11 cellular contexts compared by ENCODE assay signal in the genomic region with DNA sequence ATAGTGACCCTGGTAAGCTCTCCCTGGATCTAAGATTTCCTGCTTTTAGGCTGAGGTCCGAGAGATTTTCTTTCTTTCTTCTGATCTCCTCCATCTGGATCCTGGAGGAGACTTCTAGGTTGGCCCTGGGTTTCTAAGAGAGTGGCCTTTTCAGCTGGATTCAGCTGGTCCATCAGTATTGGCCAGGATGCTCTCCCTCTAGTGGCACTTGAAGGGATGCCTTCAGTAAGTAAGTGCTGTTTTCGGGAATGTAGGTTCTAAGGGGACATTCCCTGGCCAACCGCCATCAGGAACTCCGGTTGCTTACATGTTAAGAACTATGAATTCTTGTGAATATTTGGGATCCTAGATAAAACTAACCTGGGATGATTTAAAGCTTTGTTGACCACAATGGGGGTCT. TPM values are rescaled to one million over a fixed set of nuclear protein-coding genes. Genes with fewer than 3 reads are reported as not detected.
DNase-seq lines count a peak whose midpoint lies in the region; ATAC-seq, FAIRE-seq and TF ChIP-seq lines count a peak whose summit lies in the region.
"Had no signal": no experiment of that assay in that cellular context is flagged by ENCODE, and none has a peak within 500 bp of the region (broad histone marks: within the 10 kb centered on the region; RNA-seq: fewer than 3 reads in every experiment).

No MANE protein-coding gene starts in this region.

- ATAC-seq in HCT116 (peak; percentile 80), HG03378 (IDR thresholded peaks at IDR 0.05; ENCODE audit: unreplicated experiment) (no peak)

- H2AK5ac ChIP-seq in neuronal stem cell (ENCODE audit: low read depth, low read length), result no peak overlapping the region

- no peak overlapping the region for H4K8ac ChIP-seq in neuronal stem cell (ENCODE audit: low read depth, low read length)

- no peaks in the 10 kb centered on the region for H3K9me1 ChIP-seq in keratinocyte (ENCODE audit: control insufficient read depth, extremely low read depth, insufficient read depth, low read length)

- H3K27me3 ChIP-seq in BE2C (no peaks in the 10 kb centered on the region), HCT116 (ENCODE audit: insufficient read depth, low read length) (0 out of 2 replicates have a peak, but pooled peaks cover 2% of the 10 kb centered on the region), SK-N-SH (ENCODE audit: insufficient read depth) (peaks cover 15% of the 10 kb centered on the region; the same call in 1 of the 2 replicates), keratinocyte (ENCODE audit: control insufficient read depth, extremely low read depth, insufficient read depth, low read length) (no peaks in the 10 kb centered on the region), neuronal stem cell (ENCODE audit: control insufficient read depth in 3 of 3, insufficient read depth in 3 of 3, low read depth in 1 of 3, low read length in 3 of 3) (no peaks in the 10 kb centered on the region)

- FAIRE-seq in keratinocyte (lab: Jason Lieb, UNC), result no peak
- FAIRE-seq: endometrium had no signal

- no peak overlapping the region for H2BK120ac ChIP-seq in neuronal stem cell (ENCODE audit: low read depth, low read length)

- H3K9ac ChIP-seq in HCT116 (ENCODE audit: low read length), result no peak overlapping the region
- H3K9ac ChIP-seq in SK-N-SH, result no peak overlapping the region
- no peak overlapping the region for H3K9ac ChIP-seq in keratinocyte (ENCODE audit: control insufficient read depth, extremely low read depth, insufficient read depth, low read length)
- no peak overlapping the region for H3K9ac ChIP-seq in neuronal stem cell (ENCODE audit: low read depth, low read length, poor library complexity)

- WGBS in SK-N-SH (ENCODE audit: low lambda C conversion rate), result 25% methylated on average over 4 of the region's 4 CpGs
- WGBS in neuronal stem cell (ENCODE audit: extremely low coverage in 2 of 2, insufficient read length in 2 of 2, insufficient replicate concordance in 1 of 2), 2 donors, result no CpG with 5 or more reads among the region's 4 CpGs

- H3K4me2 ChIP-seq in HCT116 (ENCODE audit: low read length) (no peak overlapping the region), SK-N-SH (no peak overlapping the region), keratinocyte (ENCODE audit: control insufficient read depth, extremely low read depth, insufficient read depth, low read depth, low read length) (no peak overlapping the region), neuronal stem cell (ENCODE audit: insufficient read depth, low read length, poor library complexity, severe bottlenecking) (no peak overlapping the region)

- CTCF ChIA-PET in HCT116 (lab: Charles Lee) (no interaction called here), SK-N-SH (lab: Yijun Ruan, JAX) (interaction anchor here (0.7 to 2.4 kb wide), 10 partner anchors 8 to 113 kb away, joined by 3 to 7 read pairs (median 4); partner anchors contain the start of gene ALG13)

- no peaks in the 10 kb centered on the region for H4K20me1 ChIP-seq in HCT116 (ENCODE audit: insufficient read depth)
- H4K20me1 ChIP-seq in SK-N-SH (ENCODE audit: insufficient read depth), result no peaks in the 10 kb centered on the region
- no peaks in the 10 kb centered on the region for H4K20me1 ChIP-seq in keratinocyte (ENCODE audit: control insufficient read depth, extremely low read depth, insufficient read depth, low read length)

- RAD21 ChIA-PET in HCT116 (lab: Charles Lee; ENCODE audit: low non-redundant PET in 1 of 2, low total read pairs in 2 of 2, uncharacterized antibody in 2 of 2, unreplicated experiment in 2 of 2), result no interaction called here

- no peak for TF ChIP-seq POLR2A in HCT116 (IDR thresholded peaks at IDR 0.05; ENCODE audit: borderline replicate concordance, extremely low read depth, insufficient read depth, insufficient read length)

- H3K14ac ChIP-seq in neuronal stem cell (ENCODE audit: low read length), result no peak overlapping the region

- no peak for TF ChIP-seq EP300 in SK-N-SH (IDR thresholded peaks at IDR 0.05; ENCODE audit: borderline replicate concordance in 1 of 2, low read depth in 1 of 2, low read length in 1 of 2)

- H3K4me1 ChIP-seq in BE2C (no peaks in the 10 kb centered on the region), HCT116 (ENCODE audit: control insufficient read depth in 1 of 2, insufficient read depth in 2 of 2, low read length in 2 of 2) (no peaks in the 10 kb centered on the region), SK-N-SH (ENCODE audit: control insufficient read depth in 1 of 2, insufficient read depth in 2 of 2, low read depth in 1 of 2, low read length in 1 of 2) (no peaks in the 10 kb centered on the region), keratinocyte (ENCODE audit: control insufficient read depth, extremely low read depth, insufficient read depth, low read length) (no peaks in the 10 kb centered on the region), neuronal stem cell (ENCODE audit: control insufficient read depth in 2 of 2, insufficient read depth in 1 of 2, low read depth in 1 of 2, low read length in 2 of 2) (peaks cover 0 to 6% of the 10 kb centered on the region in 2 donors)

- H2BK5ac ChIP-seq in neuronal stem cell (ENCODE audit: low read length), result no peak overlapping the region

- H3K18ac ChIP-seq in neuronal stem cell (ENCODE audit: low read length), result no peak overlapping the region

- H3K36me3 ChIP-seq in BE2C, result no peaks in the 10 kb centered on the region
- H3K36me3 ChIP-seq in HCT116 (ENCODE audit: control insufficient read depth in 1 of 2, insufficient read depth in 2 of 2, low read length in 2 of 2), result no peaks in the 10 kb centered on the region
- no peaks in the 10 kb centered on the region for H3K36me3 ChIP-seq in SK-N-SH (replicated peaks in 1 of 2; ENCODE audit: control insufficient read depth in 1 of 2, insufficient read depth in 2 of 2, low read length in 1 of 2)
- no peaks in the 10 kb centered on the region for H3K36me3 ChIP-seq in keratinocyte (ENCODE audit: control insufficient read depth in 2 of 2, extremely low read depth in 1 of 2, insufficient read depth in 2 of 2, low read length in 2 of 2)
- no peaks in the 10 kb centered on the region for H3K36me3 ChIP-seq in neuronal stem cell (replicated peaks in 1 of 2; ENCODE audit: control insufficient read depth in 2 of 2, insufficient read depth in 2 of 2, low read length in 2 of 2)

- DNase-seq in BE2C (peak; percentile 36), HCT116 (ENCODE audit: low read depth, low spot score) (peak; percentile 6), SK-N-SH (peak; percentile 17), keratinocyte (ENCODE audit: low read depth, low spot score) (no peak), NCI-H226 (no peak), neuronal stem cell (ENCODE audit: low spot score) (no peak), GM19240 (ENCODE audit: insufficient read length, low spot score) (no peak)
- DNase-seq: naive B cell, NCI-H345 had no signal

- dilution Hi-C loops in keratinocyte (cut with MboI; ENCODE audit: extremely low pct_ligation_motif_present, low sequenced_read_pairs), result no loop called here

- no peaks in the 10 kb centered on the region for H3K79me1 ChIP-seq in neuronal stem cell (ENCODE audit: low read depth, low read length)

- H3F3A ChIP-seq in SK-N-SH (replicated peaks; ENCODE audit: insufficient read depth), result no peaks in the 10 kb centered on the region

- no peak overlapping the region for H2BK15ac ChIP-seq in neuronal stem cell (ENCODE audit: low read length)

- H3K23ac ChIP-seq in neuronal stem cell (ENCODE audit: low read depth, low read length, poor library complexity), result no peak overlapping the region

- BruUV-seq in HCT116 (replicated peaks; lab: Mats Ljungman, UMichigan), result no TSS peak

- H3K9me2 ChIP-seq in HCT116 (ENCODE audit: insufficient read depth) (no peaks in the 10 kb centered on the region), SK-N-SH (no peaks in the 10 kb centered on the region)

- peak; percentile 82 for TF ChIP-seq CTCF in BE2C (IDR thresholded peaks at IDR 0.05; ENCODE audit: low read depth, low read length)
- TF ChIP-seq CTCF in HCT116 (IDR thresholded peaks at IDR 0.05 in 2 of 3, conservative IDR thresholded peaks at IDR 0.05 in 1 of 3; ENCODE audit: borderline replicate concordance in 1 of 3, insufficient read depth in 1 of 3, low read depth in 2 of 3, low read length in 2 of 3), result peak in 2 of 3 experiments; percentile 53 to 60; a peak in 4 of 6 replicates
- peak; percentile 59 for TF ChIP-seq CTCF in SK-N-SH (IDR thresholded peaks at IDR 0.05)
- TF ChIP-seq CTCF in keratinocyte (optimal IDR thresholded peaks at IDR 0.05 in 1 of 3, IDR thresholded peaks at IDR 0.05 in 1 of 3, conservative IDR thresholded peaks at IDR 0.05 in 1 of 3; ENCODE audit: extremely low read depth in 1 of 3, insufficient read depth in 2 of 3, low read length in 3 of 3), result peak; percentile 36 to 64 (median 53)

- H3K27ac ChIP-seq in HCT116 (ENCODE audit: low read depth, low read length) (no peak overlapping the region), SK-N-SH (ENCODE audit: low read depth in 2 of 2, low read length in 1 of 2) (no peak overlapping the region), keratinocyte (ENCODE audit: control insufficient read depth, insufficient read depth, low read length) (no peak overlapping the region), neuronal stem cell (replicated peaks; ENCODE audit: low read length) (no peak overlapping the region)

- intact Hi-C loops in HCT116 (cut with micrococcal nuclease), result no loop called here

- H3K9me3 ChIP-seq in BE2C (no peaks in the 10 kb centered on the region), HCT116 (ENCODE audit: control insufficient read depth in 1 of 2, insufficient read depth in 1 of 2, low read depth in 1 of 2, low read length in 2 of 2) (no peaks in the 10 kb centered on the region), SK-N-SH (no peaks in the 10 kb centered on the region), keratinocyte (ENCODE audit: control insufficient read depth, low read depth, low read length) (no peaks in the 10 kb centered on the region), neuronal stem cell (replicated peaks in 1 of 2; ENCODE audit: control insufficient read depth in 2 of 2, insufficient read depth in 1 of 2, low read depth in 1 of 2, low read length in 2 of 2) (no peaks in the 10 kb centered on the region)

- H3K4ac ChIP-seq in neuronal stem cell (ENCODE audit: low read length), result no peak overlapping the region

- POLR2A ChIA-PET in HCT116 (lab: Charles Lee), result no interaction called here
- POLR2A ChIA-PET in SK-N-SH (lab: Yijun Ruan, JAX), result no interaction called here

- no peak overlapping the region for H2AFZ ChIP-seq in HCT116 (ENCODE audit: low read depth, low read length, poor library complexity, severe bottlenecking)
- no peak overlapping the region for H2AFZ ChIP-seq in SK-N-SH (ENCODE audit: low read depth)
- no peak overlapping the region for H2AFZ ChIP-seq in keratinocyte (ENCODE audit: control insufficient read depth, low read length)
- no peak overlapping the region for H2AFZ ChIP-seq in neuronal stem cell (ENCODE audit: low read length)

- no peak overlapping the region for H4K91ac ChIP-seq in neuronal stem cell (ENCODE audit: low read depth, low read length, poor library complexity)

- no peak overlapping the region for H3K4me3 ChIP-seq in BE2C (ENCODE audit: low read depth, low read length)
- no peak overlapping the region for H3K4me3 ChIP-seq in HCT116 (replicated peaks in 1 of 2; ENCODE audit: low read depth in 1 of 2, low read length in 2 of 2)
- H3K4me3 ChIP-seq in SK-N-SH (ENCODE audit: low read depth in 2 of 2, low read length in 1 of 2), result no peak overlapping the region
- H3K4me3 ChIP-seq in keratinocyte (ENCODE audit: control insufficient read depth in 2 of 3, extremely low read depth in 1 of 3, insufficient read depth in 2 of 3, low read depth in 1 of 3, low read length in 3 of 3), result no peak overlapping the region
- no peak overlapping the region for H3K4me3 ChIP-seq in neuronal stem cell (ENCODE audit: low read length in 2 of 2)

- TF ChIP-seq RAD21 in HCT116 (IDR thresholded peaks at IDR 0.05; ENCODE audit: low read depth) (0 out of 2 replicates have a peak, but pooled peaks have one; percentile 16), SK-N-SH (IDR thresholded peaks at IDR 0.05; ENCODE audit: low read length) (peak; percentile 33; the same call in 1 of the 2 replicates)

- no peak overlapping the region for H2BK12ac ChIP-seq in neuronal stem cell (ENCODE audit: low read length)

- H3K79me2 ChIP-seq in HCT116 (ENCODE audit: insufficient read depth, low read length) (no peaks in the 10 kb centered on the region), SK-N-SH (ENCODE audit: insufficient read depth) (no peaks in the 10 kb centered on the region), keratinocyte (ENCODE audit: control insufficient read depth, insufficient read depth, low read length) (no peaks in the 10 kb centered on the region)

RNA-seq across cellular contexts. Expression of gene SERTM2, which starts 56.9 kb away (rescaled TPM):
- 7.6 TPM for polyA plus RNA-seq in BE2C (2012; ENCODE audit: insufficient read depth, insufficient read length, low read depth)
- total RNA-seq in HCT116 (2021; ENCODE audit: unreplicated experiment), result not detected
- polyA plus RNA-seq in HCT116 (2012), result not detected in 2 replicates
- polyA plus RNA-seq in SK-N-SH (2012; rRNA removed), result 0.12 and 0.60 TPM in 2 replicates
- polyA plus RNA-seq in SK-N-SH (2012; cell fraction: cytosol; rRNA removed), result 0.63 and 1.1 TPM in 2 replicates
- polyA plus RNA-seq in SK-N-SH (2012; cell fraction: nucleus; rRNA removed), result 0.16 and 0.18 TPM in 2 replicates
- not detected in 3 replicates for polyA plus RNA-seq in keratinocyte
- polyA plus RNA-seq in keratinocyte (2011; ENCODE audit: low read depth), result not detected
- not detected in 2 replicates for polyA plus RNA-seq in keratinocyte (2011; cell fraction: cytosol; rRNA removed)
- polyA plus RNA-seq in keratinocyte (2011; cell fraction: nucleus; rRNA removed), result not detected in 2 replicates
- not detected in 2 replicates for polyA plus RNA-seq in keratinocyte (2012; ENCODE audit: low replicate concordance)
- polyA minus RNA-seq in keratinocyte, result not detected in 3 replicates
- not detected for polyA minus RNA-seq in keratinocyte (2011; cell fraction: cytosol; rRNA and poly(A)+ RNA removed)
- not detected in 2 replicates for polyA minus RNA-seq in keratinocyte (2011; cell fraction: nucleus; rRNA and poly(A)+ RNA removed)
- polyA plus RNA-seq in neuronal stem cell (2013, experiment 1 of 2), result 0.08 TPM
- 0.07 TPM for polyA plus RNA-seq in neuronal stem cell (2013, experiment 2 of 2)

Comparison
In these comparisons a context has a peak if more than half of its experiments do, and no peak if none do; other contexts are left out.
1. DNase-seq: peak in BE2C (single experiment), HCT116 (single experiment) and SK-N-SH (single experiment); none in keratinocyte (single experiment), NCI-H226 (single experiment), neuronal stem cell (single experiment) and GM19240 (single experiment).
2. Peak in every context shown above with its lines, with median percentiles within 50 percentile points of each other: CTCF ChIP-seq.